ENCODE assay signal across 19 cellular contexts in genomic region chr19:55229145-55229788, GRCh38.
"Had no signal": no experiment of that assay in that cellular context is flagged by ENCODE, and none has a peak within 500 bp of the region (broad histone marks: within the 10 kb centered on the region; RNA-seq: fewer than 3 reads in every experiment).

No MANE protein-coding gene starts in this region.

- H3K27ac Mint-ChIP-seq: activated naive CD4-positive, alpha-beta T cell treated with anti-CD3 and anti-CD28 coated beads, Interleukin-2, amount 50 U/mL, for 24 hours; activated T-cell treated with anti-CD3 and anti-CD28 coated beads, Interleukin-2, amount 50 U/mL, for 72 hours; dendritic cell treated with granulocyte-macrophage colony-stimulating factor and Interleukin-4, amounts not matched to agents 40 ng/mL and 50 ng/mL, for 4 days; T-helper 2 cell treated with Interferon-gamma antibody and Interleukin-4, amounts not matched to agents 5 μg/mL and 100 μg/mL, for 36 hours had no signal

- H3K4me1 ChIP-seq: breast epithelium, suprapubic skin had no signal

- H3K27me3 Mint-ChIP-seq: activated naive CD4-positive, alpha-beta T cell treated with anti-CD3 and anti-CD28 coated beads, Interleukin-2, amount 50 U/mL, for 24 hours; dendritic cell treated with granulocyte-macrophage colony-stimulating factor and Interleukin-4, amounts not matched to agents 40 ng/mL and 50 ng/mL, for 4 days; natural killer cell treated with Interleukin-12 subunit alpha and Interleukin-12 subunit beta and Interleukin-15 and Interleukin-18, amount 100 ng/mL, for 72 hours had no signal

- H3K9me3 Mint-ChIP-seq: activated naive CD4-positive, alpha-beta T cell treated with anti-CD3 and anti-CD28 coated beads, Interleukin-2, amount 50 U/mL, for 24 hours; activated T-cell treated with anti-CD3 and anti-CD28 coated beads, Interleukin-2, amount 50 U/mL, for 72 hours; dendritic cell treated with granulocyte-macrophage colony-stimulating factor and Interleukin-4, amounts not matched to agents 40 ng/mL and 50 ng/mL, for 4 days; natural killer cell treated with Interleukin-12 subunit alpha and Interleukin-12 subunit beta and Interleukin-15 and Interleukin-18, amount 100 ng/mL, for 72 hours; T-helper 2 cell treated with Interferon-gamma antibody and Interleukin-4, amounts not matched to agents 5 μg/mL and 100 μg/mL, for 36 hours had no signal

- DNase-seq: activated CD4-positive, alpha-beta T cell treated with anti-CD3 and anti-CD28 coated beads, Interleukin-2, amount 50 U/mL, for 1 hour; activated CD8-positive, alpha-beta memory T cell treated with anti-CD3 and anti-CD28 coated beads, Interleukin-2, amount 50 U/mL, for 4 hours; activated effector memory CD4-positive, alpha-beta T cell treated with anti-CD3 and anti-CD28 coated beads, Interleukin-2, amount 50 U/mL, for 16 hours; activated T-cell treated with anti-CD3 and anti-CD28 coated beads, Interleukin-2, amount 50 U/mL, for 72 hours; effector memory CD4-positive, alpha-beta T cell; retina; stimulated activated CD4-positive, alpha-beta T cell treated with anti-CD3 and anti-CD28 coated beads, Interleukin-12 subunit alpha, Interleukin-12 subunit beta, amount 100 ng/mL, for 4 hours; stimulated activated CD4-positive, alpha-beta T cell treated with anti-CD3 and anti-CD28 coated beads, Interleukin-1b, Interleukin-23, amount 100 ng/mL, for 48 hours; stimulated activated CD8-positive, alpha-beta memory T cell treated with anti-CD3 and anti-CD28 coated beads, Interleukin-4, amount 100 ng/mL, for 48 hours; stimulated activated naive CD4-positive, alpha-beta T cell treated with Interleukin-2 at 50 U/mL for 16 hours; transverse colon had no signal

- ATAC-seq: activated T-cell treated with anti-CD3 and anti-CD28 coated beads, Interleukin-2, amount 50 U/mL, for 72 hours; natural killer cell treated with Interleukin-12 subunit alpha and Interleukin-12 subunit beta and Interleukin-15 and Interleukin-18, amount 100 ng/mL, for 72 hours had no signal

- H3K27me3 ChIP-seq: adrenal gland, breast epithelium, suprapubic skin, transverse colon had no signal

- H3K9me3 ChIP-seq: adrenal gland, breast epithelium, suprapubic skin, transverse colon had no signal

- H3K4me3 Mint-ChIP-seq: activated naive CD4-positive, alpha-beta T cell treated with anti-CD3 and anti-CD28 coated beads, Interleukin-2, amount 50 U/mL, for 24 hours; activated T-cell treated with anti-CD3 and anti-CD28 coated beads, Interleukin-2, amount 50 U/mL, for 72 hours; dendritic cell treated with granulocyte-macrophage colony-stimulating factor and Interleukin-4, amounts not matched to agents 40 ng/mL and 50 ng/mL, for 4 days; natural killer cell treated with Interleukin-12 subunit alpha and Interleukin-12 subunit beta and Interleukin-15 and Interleukin-18, amount 100 ng/mL, for 72 hours; T-helper 2 cell treated with Interferon-gamma antibody and Interleukin-4, amounts not matched to agents 5 μg/mL and 100 μg/mL, for 36 hours had no signal

- H3K27ac ChIP-seq: breast epithelium, suprapubic skin had no signal

- H3K4me3 ChIP-seq: adrenal gland, breast epithelium, lung, suprapubic skin, transverse colon had no signal
